21 cellular contexts compared by ENCODE assay signal in the genomic region with DNA sequence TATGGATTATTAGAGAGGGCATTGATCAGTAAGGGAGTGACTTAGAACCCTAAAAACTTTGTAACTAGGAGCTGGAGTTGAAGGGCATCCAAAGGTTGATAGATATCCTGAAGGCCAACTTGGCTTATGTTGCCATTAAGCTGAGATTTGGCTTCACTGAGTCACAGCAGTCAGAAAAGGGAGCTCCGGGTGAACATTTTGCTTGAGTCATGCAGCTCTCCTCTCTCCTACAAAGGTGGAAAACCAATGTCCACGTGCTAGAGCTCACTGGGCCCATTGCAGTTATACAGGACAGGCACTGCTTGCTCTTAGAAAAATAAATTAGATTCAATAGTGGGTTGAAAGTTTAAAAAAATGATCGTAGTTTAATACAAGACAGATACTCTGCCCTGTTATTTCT.
DNase-seq lines count a peak whose midpoint lies in the region; ATAC-seq and TF ChIP-seq lines count a peak whose summit lies in the region.
"Had no signal": no experiment of that assay in that cellular context is flagged by ENCODE, and none has a peak within 500 bp of the region (broad histone marks: within the 10 kb centered on the region; RNA-seq: fewer than 3 reads in every experiment).

No MANE protein-coding gene starts in this region.

- H3K27me3 Mint-ChIP-seq in nephron (ENCODE audit: low read depth): no peaks in the 10 kb centered on the region
- H3K27me3 Mint-ChIP-seq: CD4-positive, CD25-positive, alpha-beta regulatory T cell had no signal

- H3K79me2 ChIP-seq in PC-3 (ENCODE audit: low read length): no peaks in the 10 kb centered on the region

- TF ChIP-seq CTCF in PC-3 (conservative IDR thresholded peaks at IDR 0.05; ENCODE audit: low read depth, low read length) (no peak), epithelial cell of esophagus (IDR thresholded peaks at IDR 0.05; ENCODE audit: insufficient read depth, low read depth, low read length, missing control alignments) (no peak), nephron (IDR thresholded peaks at IDR 0.05; ENCODE audit: unreplicated experiment in 3 of 3) (no peak)

- H3K9me3 Mint-ChIP-seq in nephron: no peaks in the 10 kb centered on the region

- no peaks in the 10 kb centered on the region for H3K9me2 ChIP-seq in PC-3 (replicated peaks; ENCODE audit: low read length)

- ATAC-seq in PC-3: no peak
- ATAC-seq in GM18498 (IDR thresholded peaks at IDR 0.05; ENCODE audit: unreplicated experiment): no peak
- ATAC-seq in HG03442 (IDR thresholded peaks at IDR 0.05; ENCODE audit: unreplicated experiment): no peak
- ATAC-seq: Panc1 had no signal

- no peak overlapping the region for H3K27ac ChIP-seq in PC-3 (ENCODE audit: low read length)
- H3K27ac ChIP-seq: BLaER1, RWPE1 had no signal

- intact Hi-C loops in PC-3 (cut with micrococcal nuclease): no loop called here

- DNase-seq in ELR (ENCODE audit: low read depth) (peak; percentile 1), PC-3 (peak; percentile 1), epithelial cell of esophagus (ENCODE audit: low read depth) (peak; percentile 33), NCI-H774 (lab: John Stamatoyannopoulos, UW) (no peak)
- DNase-seq: CD4-positive, CD25-positive, alpha-beta regulatory T cell; Karpas-422; NCI-H1092 treated with DMSO at 0.1 percent for 48 hours; NCI-H1436; NCI-H187; NCI-H2081 treated with DMSO at 0.1 percent for 48 hours; NCI-H2171; NCI-H226; NCI-H510A; NK-92 treated with Interleukin-12 subunit alpha and Interleukin-12 subunit beta, amount 100 ng/mL, for 24 hours; SHP77 had no signal

- H3K36me3 Mint-ChIP-seq in nephron (ENCODE audit: low read depth): no peaks in the 10 kb centered on the region
- H3K36me3 Mint-ChIP-seq: CD4-positive, CD25-positive, alpha-beta regulatory T cell had no signal

- no peaks in the 10 kb centered on the region for H3F3A ChIP-seq in PC-3 (ENCODE audit: low read length, unreplicated experiment)

- H3K4me1 Mint-ChIP-seq in nephron: peaks cover 30% of the 10 kb centered on the region
- H3K4me1 Mint-ChIP-seq: CD4-positive, CD25-positive, alpha-beta regulatory T cell had no signal

- H3K27ac Mint-ChIP-seq in nephron: peak overlapping the region in 2 of 3 experiments; percentile 5 to 14
- H3K27ac Mint-ChIP-seq: CD4-positive, CD25-positive, alpha-beta regulatory T cell had no signal

- BruUV-seq in PC-3 (replicated peaks; lab: Mats Ljungman, UMichigan): no TSS peak

- CTCF ChIA-PET in PC-3 (lab: Charles Lee): no interaction called here

- H2AFZ ChIP-seq in PC-3 (ENCODE audit: low read length): no peak overlapping the region

- no peaks in the 10 kb centered on the region for H3K4me1 ChIP-seq in PC-3 (ENCODE audit: insufficient read depth, low read length)
- H3K4me1 ChIP-seq: BLaER1 had no signal

- H3K9ac ChIP-seq in PC-3 (ENCODE audit: low read length): no peak overlapping the region
- H3K9ac ChIP-seq: BLaER1 had no signal

- H3K4me3 ChIP-seq in PC-3 (ENCODE audit: low read length) (no peak overlapping the region), epithelial cell of esophagus (ENCODE audit: low read length) (no peak overlapping the region)
- H3K4me3 ChIP-seq: BLaER1 had no signal

- H3K27me3 ChIP-seq in PC-3 (ENCODE audit: low read length): no peaks in the 10 kb centered on the region
- H3K27me3 ChIP-seq: BLaER1 had no signal

- POLR2A ChIA-PET in PC-3 (lab: Charles Lee; ENCODE audit: unreplicated experiment): no interaction called here

- no peaks in the 10 kb centered on the region for H3K9me3 ChIP-seq in PC-3 (ENCODE audit: low read length)
- H3K9me3 ChIP-seq: BLaER1 had no signal

- no peak overlapping the region for H3K4me3 Mint-ChIP-seq in nephron
- H3K4me3 Mint-ChIP-seq: CD4-positive, CD25-positive, alpha-beta regulatory T cell had no signal

- H4K20me1 ChIP-seq in PC-3 (ENCODE audit: low read length): no peaks in the 10 kb centered on the region
- H4K20me1 ChIP-seq: BLaER1 had no signal

- no peaks in the 10 kb centered on the region for H3K36me3 ChIP-seq in PC-3 (ENCODE audit: low read depth, low read length)
- H3K36me3 ChIP-seq: BLaER1 had no signal

- H3K4me2 ChIP-seq in PC-3 (ENCODE audit: low read length): no peak overlapping the region
- H3K4me2 ChIP-seq: BLaER1 had no signal
